17 cellular contexts compared by ENCODE assay signal in genomic region chr5:141916522-141916921, GRCh38.
DNase-seq lines count a peak whose midpoint lies in the region; ATAC-seq and TF ChIP-seq lines count a peak whose summit lies in the region.
"Had no signal": no experiment of that assay in that cellular context is flagged by ENCODE, and none has a peak within 500 bp of the region (broad histone marks: within the 10 kb centered on the region; RNA-seq: fewer than 3 reads in every experiment).

No MANE protein-coding gene starts in this region.

- H3K9me3 Mint-ChIP-seq in stimulated activated naive B cell treated with anti-CD40 and anti-IgM and Interleukin-4, amounts not matched to agents 10 μg/mL and 1 μg/mL and 100 μg/mL, for 72 hours = no peaks in the 10 kb centered on the region
- H3K9me3 Mint-ChIP-seq: T-helper 1 cell treated with Interleukin-12 subunit alpha and Interleukin-12 subunit beta and Interleukin-4 antibody, amounts not matched to agents 30 μg/mL and 1 μg/mL, for 36 hours had no signal

- H3K27me3 ChIP-seq in OCI-LY3 (ENCODE audit: low read depth, low read length) = peaks cover 4% of the 10 kb centered on the region; the same call in 1 of the 2 replicates
- H3K27me3 ChIP-seq: Peyer's patch had no signal

- no peak overlapping the region for H3K27ac Mint-ChIP-seq in stimulated activated naive B cell treated with anti-CD40 and anti-IgM and Interleukin-4, amounts not matched to agents 10 μg/mL and 1 μg/mL and 100 μg/mL, for 72 hours
- H3K27ac Mint-ChIP-seq: T-helper 1 cell treated with Interleukin-12 subunit alpha and Interleukin-12 subunit beta and Interleukin-4 antibody, amounts not matched to agents 30 μg/mL and 1 μg/mL, for 36 hours had no signal

- H3K4me2 ChIP-seq in OCI-LY3 (ENCODE audit: low read length) = peak overlapping the region; percentile 69

- H3K4me1 Mint-ChIP-seq in stimulated activated naive B cell treated with anti-CD40 and anti-IgM and Interleukin-4, amounts not matched to agents 10 μg/mL and 1 μg/mL and 100 μg/mL, for 72 hours = peaks cover 26% of the 10 kb centered on the region in 2 donors

- peaks cover 0 to 20% of the 10 kb centered on the region in 2 donors for H3K27me3 Mint-ChIP-seq in stimulated activated naive B cell treated with anti-CD40 and anti-IgM and Interleukin-4, amounts not matched to agents 10 μg/mL and 1 μg/mL and 100 μg/mL, for 72 hours

- H3K9ac ChIP-seq in OCI-LY3 (ENCODE audit: low read length) = peak overlapping the region; percentile 39; the same call in 1 of the 2 replicates
- H3K9ac ChIP-seq: GM23248 had no signal

- no peaks in the 10 kb centered on the region for H3K9me3 ChIP-seq in OCI-LY3 (ENCODE audit: insufficient read depth, low read length)
- H3K9me3 ChIP-seq: Peyer's patch had no signal

- peaks cover 42% of the 10 kb centered on the region for H3K4me1 ChIP-seq in OCI-LY3 (ENCODE audit: low read length)

- peak overlapping the region; percentile 47 for H3K27ac ChIP-seq in OCI-LY3 (ENCODE audit: low read length)
- H3K27ac ChIP-seq: C4-2B, GM23248, Peyer's patch had no signal

- peak; percentile 37 for DNase-seq in NCI-H146 (lab: John Stamatoyannopoulos, UW)
- no peak for DNase-seq in NCI-H146 treated with DMSO at 0.1 percent for 48 hours (lab: John Stamatoyannopoulos, UW; ENCODE audit: unreplicated experiment)
- no peak for DNase-seq in stimulated activated naive B cell treated with anti-CD40 and anti-IgM and Interleukin-4, amounts not matched to agents 10 μg/mL and 1 μg/mL and 100 μg/mL, for 72 hours
- no peak for DNase-seq in NCI-H1436 (lab: John Stamatoyannopoulos, UW)
- DNase-seq: COR-L47, GM23248, IMR-90, NCI-H1694, NCI-H446, SHP77 treated with DMSO at 0.1 percent for 48 hours had no signal

- peaks cover 0 to 4% of the 10 kb centered on the region in 2 donors for H3K36me3 Mint-ChIP-seq in stimulated activated naive B cell treated with anti-CD40 and anti-IgM and Interleukin-4, amounts not matched to agents 10 μg/mL and 1 μg/mL and 100 μg/mL, for 72 hours

- TF ChIP-seq CTCF in OCI-LY3 (IDR thresholded peaks at IDR 0.05; ENCODE audit: low read depth, low read length) = no peak

- H3K36me3 ChIP-seq in OCI-LY3 (replicated peaks; ENCODE audit: low read depth, low read length) = no peaks in the 10 kb centered on the region
- H3K36me3 ChIP-seq: Peyer's patch had no signal

- H2AFZ ChIP-seq in OCI-LY3 (ENCODE audit: low read depth, low read length) = no peak overlapping the region
- H2AFZ ChIP-seq: GM23248 had no signal

- ATAC-seq in HG02852 (IDR thresholded peaks at IDR 0.05; ENCODE audit: unreplicated experiment) (peak; percentile 53), GM19467 (IDR thresholded peaks at IDR 0.05; ENCODE audit: unreplicated experiment) (no peak), HG03457 (IDR thresholded peaks at IDR 0.05; ENCODE audit: unreplicated experiment) (no peak)
- ATAC-seq in stimulated activated naive B cell treated with anti-CD40 and anti-IgM and Interleukin-4, amounts not matched to agents 10 μg/mL and 1 μg/mL and 100 μg/mL, for 72 hours (replicated peaks) = peak; percentile 46 to 47

- H3K79me2 ChIP-seq in OCI-LY3 (ENCODE audit: low read length) = no peaks in the 10 kb centered on the region

- H3K4me3 Mint-ChIP-seq in stimulated activated naive B cell treated with anti-CD40 and anti-IgM and Interleukin-4, amounts not matched to agents 10 μg/mL and 1 μg/mL and 100 μg/mL, for 72 hours = no peak overlapping the region
- H3K4me3 Mint-ChIP-seq: T-helper 1 cell treated with Interleukin-12 subunit alpha and Interleukin-12 subunit beta and Interleukin-4 antibody, amounts not matched to agents 30 μg/mL and 1 μg/mL, for 36 hours had no signal

- H4K20me1 ChIP-seq in OCI-LY3 (ENCODE audit: insufficient read depth, low read length) = no peaks in the 10 kb centered on the region

- H3K4me3 ChIP-seq in OCI-LY3 (ENCODE audit: low read length) = peak overlapping the region; percentile 46
- H3K4me3 ChIP-seq: GM23248, Peyer's patch had no signal

Comparison
In these comparisons a context has a peak if more than half of its experiments do, and no peak if none do; other contexts are left out.
1. ATAC-seq: peak in HG02852 (single experiment) and stimulated activated naive B cell treated with anti-CD40 and anti-IgM and Interleukin-4, amounts not matched to agents 10 μg/mL and 1 μg/mL and 100 μg/mL, for 72 hours (2 of 2); none in GM19467 (single experiment) and HG03457 (single experiment).